11 cellular contexts compared by ENCODE assay signal in the genomic region with DNA sequence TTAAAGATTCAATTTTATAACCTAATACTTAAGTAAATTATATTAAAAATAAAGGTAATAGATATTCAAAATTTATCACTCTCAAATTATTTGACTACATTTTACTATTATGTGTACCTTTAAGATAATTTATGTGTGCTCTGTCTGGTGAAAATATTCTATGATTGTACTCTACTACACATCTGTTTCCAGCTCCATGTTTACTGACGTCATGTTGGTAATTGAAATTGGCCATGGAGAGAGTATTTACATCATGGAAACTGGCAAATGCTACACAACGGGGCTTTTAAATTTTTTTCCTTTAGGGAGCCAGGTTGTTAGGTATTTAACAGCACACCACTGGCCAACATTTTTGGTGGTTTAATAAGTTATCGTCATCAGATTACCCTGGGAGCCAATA.
"Had no signal": no experiment of that assay in that cellular context is flagged by ENCODE, and none has a peak within 500 bp of the region (broad histone marks: within the 10 kb centered on the region; RNA-seq: fewer than 3 reads in every experiment).

No MANE protein-coding gene starts in this region.

- H3K4me1 ChIP-seq: HAP-1 had no signal

- FAIRE-seq: H1, H54 had no signal

- H3K9ac ChIP-seq: GM23248 had no signal

- H3K27ac ChIP-seq: GM23248 had no signal

- H2AFZ ChIP-seq: GM23248, GM23338 had no signal

- H3K9me3 ChIP-seq: HAP-1 had no signal

- DNase-seq: GM23248, GOT3, H7, H9, HCEC 1CT, HFFc6 had no signal

- H3K4me3 ChIP-seq: GM23248, GM23338, HAP-1 had no signal

- H3K36me3 ChIP-seq: HAP-1 had no signal

- H3K4me2 ChIP-seq: GM23338 had no signal

- ATAC-seq: GM23338, HCT116 had no signal
